In genomic region chrY:12359867-12360266, GRCh38 we compare ENCODE assay signal across 20 cellular contexts.
DNase-seq lines count a peak whose midpoint lies in the region; ATAC-seq and TF ChIP-seq lines count a peak whose summit lies in the region.
"Had no signal": no experiment of that assay in that cellular context is flagged by ENCODE, and none has a peak within 500 bp of the region (broad histone marks: within the 10 kb centered on the region; RNA-seq: fewer than 3 reads in every experiment).

No MANE protein-coding gene starts in this region.

- ATAC-seq in left ventricle myocardium superior (peak; percentile 67), HG03457 (IDR thresholded peaks at IDR 0.05; ENCODE audit: unreplicated experiment) (no peak)
- ATAC-seq: left lobe of liver had no signal

- H3K27ac ChIP-seq in right atrium auricular region: no peak overlapping the region
- H3K27ac ChIP-seq: esophagus muscularis mucosa, neural progenitor cell, skin epidermis, vagina had no signal

- no peaks in the 10 kb centered on the region for H3K27me3 ChIP-seq in right atrium auricular region
- H3K27me3 ChIP-seq: esophagus muscularis mucosa, neural progenitor cell, vagina had no signal

- no peaks in the 10 kb centered on the region for H3K4me1 ChIP-seq in right atrium auricular region
- H3K4me1 ChIP-seq: esophagus muscularis mucosa, neural progenitor cell, vagina had no signal

- intact Hi-C loops in left ventricle myocardium superior (cut with micrococcal nuclease): no loop called here

- no peak for TF ChIP-seq CTCF in right atrium auricular region (IDR thresholded peaks at IDR 0.05)

- no peaks in the 10 kb centered on the region for H3K36me3 ChIP-seq in right atrium auricular region
- H3K36me3 ChIP-seq: esophagus muscularis mucosa, neural progenitor cell, vagina had no signal

- H3K4me3 ChIP-seq in right atrium auricular region: no peak overlapping the region
- H3K4me3 ChIP-seq: esophagus muscularis mucosa, neural progenitor cell, skin epidermis, vagina had no signal

- no peaks in the 10 kb centered on the region for H3K9me3 ChIP-seq in right atrium auricular region
- H3K9me3 ChIP-seq: esophagus muscularis mucosa, vagina had no signal

- DNase-seq in left ventricle myocardium superior (peak; percentile 44), right atrium auricular region (ENCODE audit: low spot score) (no peak), NCI-H2171 treated with DMSO at 0.1 percent for 48 hours (lab: John Stamatoyannopoulos, UW) (peak; percentile 12), glomerular visceral epithelial cell (ENCODE audit: extremely low spot score) (peak; percentile 1), SIG-M5 (lab: John Stamatoyannopoulos, UW) (no peak), NK-92 (lab: John Stamatoyannopoulos, UW; ENCODE audit: unreplicated experiment) (no peak), NOMO-1 treated with dmso at 0.1 percent for 144 hours (lab: John Stamatoyannopoulos, UW; ENCODE audit: unreplicated experiment) (no peak)
- DNase-seq: activated CD4-positive, alpha-beta T cell treated with anti-CD3 and anti-CD28 coated beads for 1 hour; CD4-positive, CD25-positive, alpha-beta regulatory T cell; DMS 273 treated with DMSO at 0.1 percent for 48 hours; effector CD8-positive, alpha-beta T cell; GF-D8; NCI-H187 treated with DMSO at 0.1 percent for 48 hours; NK-92 treated with Interleukin-12 subunit alpha and Interleukin-12 subunit beta, amount 100 ng/mL, for 24 hours had no signal

Comparison
In these comparisons a context has a peak if more than half of its experiments do, and no peak if none do; other contexts are left out.
1. DNase-seq: peak in left ventricle myocardium superior (single experiment), NCI-H2171 treated with DMSO at 0.1 percent for 48 hours (single experiment) and glomerular visceral epithelial cell (single experiment); none in right atrium auricular region (single experiment), SIG-M5 (single experiment), NK-92 (single experiment) and NOMO-1 treated with dmso at 0.1 percent for 144 hours (single experiment).